ENCODE assay signal across 12 cellular contexts in the genomic region with DNA sequence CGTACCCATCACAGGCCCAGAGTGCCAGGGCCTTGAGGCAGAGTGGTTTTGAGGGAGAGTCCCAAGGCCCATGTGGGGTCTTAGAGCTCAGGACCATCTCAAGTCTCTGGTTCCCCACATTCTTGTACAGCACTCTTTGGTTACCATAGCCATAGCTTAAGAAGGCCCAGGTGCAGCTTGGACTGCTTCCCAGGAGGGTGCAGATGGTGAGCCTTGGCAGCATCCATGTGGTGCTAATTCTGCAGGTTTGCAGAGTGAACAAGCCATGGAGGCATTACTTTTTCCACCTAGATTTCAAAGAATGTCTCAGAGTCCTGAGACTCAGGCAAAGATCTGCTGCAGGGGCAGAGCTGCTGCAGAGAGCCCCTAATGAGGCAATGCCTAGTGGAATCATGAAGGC.
DNase-seq lines count a peak whose midpoint lies in the region; TF ChIP-seq lines count a peak whose summit lies in the region.
"Had no signal": no experiment of that assay in that cellular context is flagged by ENCODE, and none has a peak within 500 bp of the region (broad histone marks: within the 10 kb centered on the region; RNA-seq: fewer than 3 reads in every experiment).

No MANE protein-coding gene starts in this region.

- POLR2A ChIA-PET in GM10248 (lab: Yijun Ruan, JAX): no interaction called here

- no peak for TF ChIP-seq CTCF in GM10248 (IDR thresholded peaks at IDR 0.05; ENCODE audit: control extremely low read depth, extremely low read depth, low read depth, missing control alignments)

- CTCF ChIA-PET in GM10248 (lab: Yijun Ruan, JAX): no interaction called here

- DNase-seq in DMS 273 (lab: John Stamatoyannopoulos, UW; ENCODE audit: unreplicated experiment): peak; percentile 57
- no peak for DNase-seq in DMS 273 treated with DMSO at 0.1 percent for 48 hours (lab: John Stamatoyannopoulos, UW)
- peak; percentile 61 for DNase-seq in G401 (ENCODE audit: low spot score)
- peak; percentile 66 for DNase-seq in cerebellum (ENCODE audit: low spot score)
- no peak for DNase-seq in GM10248 (ENCODE audit: extremely low spot score)
- DNase-seq: AML-193; Caco-2; Calu3; CD4-positive, alpha-beta T cell; CD8-positive, alpha-beta T cell; DMS79 treated with DMSO at 0.1 percent for 48 hours; GDM1 had no signal

- in situ Hi-C loops in G401 (cut with HindIII; ENCODE audit: low sequenced_read_pairs): no loop called here

Comparison
In these comparisons a context has a peak if more than half of its experiments do, and no peak if none do; other contexts are left out.
1. DNase-seq: peak in DMS 273 (single experiment), G401 (single experiment) and cerebellum (single experiment); none in DMS 273 treated with DMSO at 0.1 percent for 48 hours (single experiment) and GM10248 (single experiment).